10 cellular contexts compared by ENCODE assay signal in genomic region chr5:140182803-140183367, GRCh38. TPM values are rescaled to one million over a fixed set of nuclear protein-coding genes. Genes with fewer than 3 reads are reported as not detected.
DNase-seq lines count a peak whose midpoint lies in the region; FAIRE-seq and TF ChIP-seq lines count a peak whose summit lies in the region.
"Had no signal": no experiment of that assay in that cellular context is flagged by ENCODE, and none has a peak within 500 bp of the region (broad histone marks: within the 10 kb centered on the region; RNA-seq: fewer than 3 reads in every experiment).

No MANE protein-coding gene starts in this region.

- no peak for FAIRE-seq in urothelium cell line (lab: Jason Lieb, UNC)

- H3K27me3 Mint-ChIP-seq in MCF 10A (ENCODE audit: insufficient read depth, unreplicated experiment), result no peaks in the 10 kb centered on the region

- no peak overlapping the region for H2AFZ ChIP-seq in mammary epithelial cell (ENCODE audit: low read depth, low read length)
- no peak overlapping the region for H2AFZ ChIP-seq in mesenchymal stem cell (ENCODE audit: low read depth, low read length)

- H3K4me1 Mint-ChIP-seq in MCF 10A (ENCODE audit: insufficient read depth, unreplicated experiment), result peaks cover 16% of the 10 kb centered on the region

- no peak overlapping the region for H2BK5ac ChIP-seq in mesenchymal stem cell (ENCODE audit: low read depth, low read length, poor library complexity, severe bottlenecking)

- DNase-seq in MCF 10A (ENCODE audit: unreplicated experiment) (no peak), mammary epithelial cell (no peak), dedifferentiated amniotic fluid mesenchymal stem cell (ENCODE audit: extremely low spot score) (peak; percentile 17), mesenchymal stem cell (peak; percentile 42), vagina (ENCODE audit: extremely low spot score in 2 of 2) (no peak), urothelium cell line (ENCODE audit: low spot score) (no peak), NCI-H524 (lab: John Stamatoyannopoulos, UW) (no peak), superior temporal gyrus (ENCODE audit: extremely low spot score) (no peak)
- DNase-seq: activated CD4-positive, CD25-positive, alpha-beta regulatory T cell treated with anti-CD3 and anti-CD28 coated beads, Interleukin-2, amount 50 U/mL, for 72 hours had no signal

- H3K9me3 ChIP-seq in mammary epithelial cell (replicated peaks; ENCODE audit: insufficient read depth, low read length), result no peaks in the 10 kb centered on the region
- H3K9me3 ChIP-seq in mesenchymal stem cell (ENCODE audit: control insufficient read depth, low read length), result no peaks in the 10 kb centered on the region
- H3K9me3 ChIP-seq in vagina, result no peaks in the 10 kb centered on the region

- no peak overlapping the region for H3K23ac ChIP-seq in mesenchymal stem cell (ENCODE audit: low read length in 2 of 2)

- H3K4me1 ChIP-seq in mammary epithelial cell (ENCODE audit: insufficient read depth, low read length), result no peaks in the 10 kb centered on the region
- H3K4me1 ChIP-seq in mesenchymal stem cell (ENCODE audit: control insufficient read depth, insufficient read depth, low read depth, low read length), result peaks cover 4% of the 10 kb centered on the region
- peaks cover 18% of the 10 kb centered on the region for H3K4me1 ChIP-seq in vagina

- peak overlapping the region in 1 of 2 experiments; percentile 35 for H3K18ac ChIP-seq in mesenchymal stem cell (ENCODE audit: low read depth in 1 of 2, low read length in 2 of 2)

- H3K4me3 Mint-ChIP-seq in MCF 10A (ENCODE audit: unreplicated experiment), result no peak overlapping the region

- H4K20me1 ChIP-seq in mammary epithelial cell (ENCODE audit: insufficient read depth, low read length), result no peaks in the 10 kb centered on the region

- peak overlapping the region in 1 of 2 experiments; percentile 12 for H3K4ac ChIP-seq in mesenchymal stem cell (ENCODE audit: low read depth in 1 of 2, low read length in 2 of 2)

- no peak overlapping the region for H2BK120ac ChIP-seq in mesenchymal stem cell (ENCODE audit: low read depth, low read length)

- H4K8ac ChIP-seq in mesenchymal stem cell (ENCODE audit: low read length), result no peak overlapping the region

- BruUV-seq in MCF 10A (replicated peaks; lab: Mats Ljungman, UMichigan) (no TSS peak), mammary epithelial cell (replicated peaks; lab: Mats Ljungman, UMichigan) (no TSS peak)

- dilution Hi-C loops in mammary epithelial cell (cut with HindIII; ENCODE audit: low sequenced_read_pairs), result no loop called here

- H3K9ac ChIP-seq in mammary epithelial cell (ENCODE audit: insufficient read depth, low read length), result no peak overlapping the region
- peak overlapping the region; percentile 83 for H3K9ac ChIP-seq in mesenchymal stem cell (ENCODE audit: low read length)

- WGBS in mammary epithelial cell (ENCODE audit: low coverage, missing lambda C conversion rate), result 97% methylated on average over 5 of the region's 5 CpGs
- 65% methylated on average over 4 of the region's 5 CpGs for WGBS in mesenchymal stem cell

- TF ChIP-seq POLR2A in vagina (IDR thresholded peaks at IDR 0.05), result no peak

- no peaks in the 10 kb centered on the region for H3K36me3 Mint-ChIP-seq in MCF 10A (ENCODE audit: insufficient read depth, unreplicated experiment)

- no peak overlapping the region for H3K27ac ChIP-seq in mammary epithelial cell (ENCODE audit: insufficient read depth, low read depth, low read length)
- H3K27ac ChIP-seq in mesenchymal stem cell (ENCODE audit: low read length, poor library complexity, severe bottlenecking), result no peak overlapping the region
- peak overlapping the region; percentile 27 for H3K27ac ChIP-seq in vagina
- H3K27ac ChIP-seq: C4-2B had no signal

- intact Hi-C loops in MCF 10A (cut with micrococcal nuclease), result no loop called here
- intact Hi-C loops in mammary epithelial cell (cut with micrococcal nuclease), result no loop called here
- intact Hi-C loops in vagina (cut with DNase I), result no loop called here

- no peak overlapping the region for H2AK5ac ChIP-seq in mesenchymal stem cell (ENCODE audit: low read length, severe bottlenecking)

- H3K14ac ChIP-seq in mesenchymal stem cell (ENCODE audit: low read length in 2 of 2), result peak overlapping the region in 1 of 2 experiments; percentile 36

- H3K79me1 ChIP-seq in mesenchymal stem cell (replicated peaks; ENCODE audit: low read length, poor library complexity, severe bottlenecking), result peaks cover 12% of the 10 kb centered on the region

- H3K9me3 Mint-ChIP-seq in MCF 10A (ENCODE audit: unreplicated experiment), result no peaks in the 10 kb centered on the region

- CTCF ChIA-PET in MCF 10A (lab: Yijun Ruan, JAX) (interaction anchor here (0.7 to 1.4 kb wide), 3 partner anchors 8 to 168 kb away, joined by 3 read pairs; no protein-coding TSS in a partner anchor), mammary epithelial cell (lab: Charles Lee; ENCODE audit: low non-redundant PET) (no interaction called here)

- no peaks in the 10 kb centered on the region for H3K79me2 ChIP-seq in mammary epithelial cell (ENCODE audit: insufficient read depth, low read length)

- peak overlapping the region; percentile 70 for H4K91ac ChIP-seq in mesenchymal stem cell (ENCODE audit: low read length)

- TF ChIP-seq CTCF in MCF 10A (IDR thresholded peaks at IDR 0.05; ENCODE audit: unreplicated experiment), result no peak
- no peak for TF ChIP-seq CTCF in mammary epithelial cell (conservative IDR thresholded peaks at IDR 0.05 in 1 of 2, IDR thresholded peaks at IDR 0.05 in 1 of 2; ENCODE audit: extremely low read depth in 1 of 2, insufficient read depth in 1 of 2, low read depth in 1 of 2, low read length in 2 of 2)
- TF ChIP-seq CTCF in vagina (IDR thresholded peaks at IDR 0.05), result no peak

- H3K4me3 ChIP-seq in mammary epithelial cell (replicated peaks in 1 of 3; ENCODE audit: insufficient read depth in 1 of 3, low read depth in 2 of 3, low read length in 3 of 3) (no peak overlapping the region), mesenchymal stem cell (ENCODE audit: insufficient read depth in 1 of 2, low read depth in 1 of 2, low read length in 2 of 2) (peak overlapping the region in 1 of 2 experiments; percentile 54), vagina (no peak overlapping the region)

- no peak overlapping the region for H2BK15ac ChIP-seq in mesenchymal stem cell (ENCODE audit: low read depth, poor library complexity, severe bottlenecking)

- no peaks in the 10 kb centered on the region for H3K27me3 ChIP-seq in mammary epithelial cell (ENCODE audit: insufficient read depth, low read length)
- no peaks in the 10 kb centered on the region for H3K27me3 ChIP-seq in mesenchymal stem cell (ENCODE audit: control insufficient read depth in 1 of 2, insufficient read depth in 1 of 2, low read length in 2 of 2)
- H3K27me3 ChIP-seq in vagina, result no peaks in the 10 kb centered on the region

- H3K4me2 ChIP-seq in mammary epithelial cell (ENCODE audit: insufficient read depth, low read depth, low read length), result no peak overlapping the region
- no peak overlapping the region for H3K4me2 ChIP-seq in mesenchymal stem cell (ENCODE audit: low read length, poor library complexity, severe bottlenecking)

- no peak overlapping the region for H2BK12ac ChIP-seq in mesenchymal stem cell (ENCODE audit: low read length in 2 of 2)

- in situ Hi-C loops in mammary epithelial cell (cut with MboI; ENCODE audit: low sequenced_read_pairs in 2 of 2), result loop anchor here in 1 of 2 donors (5.0 kb wide), 1 partner anchor 39 kb away; no protein-coding TSS in a partner anchor

- POLR2A ChIA-PET in MCF 10A (lab: Yijun Ruan, JAX), result interaction anchor here (0.6 to 0.7 kb wide), 2 partner anchors 158 to 232 kb away, joined by 3 read pairs; no protein-coding TSS in a partner anchor

- H3K36me3 ChIP-seq in mammary epithelial cell (ENCODE audit: insufficient read depth, low read length) (no peaks in the 10 kb centered on the region), mesenchymal stem cell (ENCODE audit: control insufficient read depth in 1 of 2, insufficient read depth in 2 of 2, low read depth in 1 of 2, low read length in 2 of 2) (no peaks in the 10 kb centered on the region), vagina (no peaks in the 10 kb centered on the region)

- peak overlapping the region; percentile 27 for H3K27ac Mint-ChIP-seq in MCF 10A (ENCODE audit: low read depth, unreplicated experiment)

RNA-seq across cellular contexts. Expression of gene CYSTM1, which starts 7.9 kb away (rescaled TPM):
- total RNA-seq in MCF 10A (2022) (59.4 and 105 TPM in 2 replicates), mammary epithelial cell (10 to 100 TPM; 27.5 to 31.7 TPM), vagina (51.6 TPM)
- 32.6 TPM for polyA plus RNA-seq in mammary epithelial cell
- 36.9 TPM for polyA minus RNA-seq in mammary epithelial cell
- polyA plus RNA-seq in mesenchymal stem cell (2013, experiment 1 of 2), result 40.5 TPM
- 40.9 TPM for polyA plus RNA-seq in mesenchymal stem cell (2013, experiment 2 of 2)

RNA-seq across cellular contexts. Expression of gene IGIP, which starts 57.1 kb away (rescaled TPM):
- total RNA-seq in MCF 10A (2022) (7.5 and 8.3 TPM in 2 replicates), mammary epithelial cell (1 to 10 TPM; 3.4 to 4.5 TPM), vagina (16.7 TPM)
- 0.62 TPM for polyA plus RNA-seq in mammary epithelial cell
- polyA minus RNA-seq in mammary epithelial cell, result 4.4 TPM
- polyA plus RNA-seq in mesenchymal stem cell (2013, experiment 1 of 2), result 0.98 TPM
- 1.0 TPM for polyA plus RNA-seq in mesenchymal stem cell (2013, experiment 2 of 2)

Comparison
In these comparisons a context has a peak if more than half of its experiments do, and no peak if none do; other contexts are left out.
1. DNase-seq: peak in dedifferentiated amniotic fluid mesenchymal stem cell (single experiment) and mesenchymal stem cell (single experiment); none in MCF 10A (single experiment), mammary epithelial cell (single experiment), vagina (0 of 2), urothelium cell line (single experiment), NCI-H524 (0 of 2) and superior temporal gyrus (single experiment).